ENCODE assay signal across 8 cellular contexts in genomic region chr6:43817192-43817591, GRCh38. TPM values are rescaled to one million over a fixed set of nuclear protein-coding genes. Genes with fewer than 3 reads are reported as not detected.
A peak's percentile ranks its signal among the peaks of the same experiment; 100 is the strongest.
DNase-seq lines count a peak whose midpoint lies in the region; ATAC-seq, FAIRE-seq and TF ChIP-seq lines count a peak whose summit lies in the region.

No MANE protein-coding gene starts in this region.

- no peaks in the 10 kb centered on the region for H3K9me3 ChIP-seq in keratinocyte (ENCODE audit: control insufficient read depth, low read depth, low read length)
- H3K9me3 ChIP-seq in testis = no peaks in the 10 kb centered on the region

- no peak overlapping the region for H2AFZ ChIP-seq in keratinocyte (ENCODE audit: control insufficient read depth, low read length)

- FAIRE-seq in keratinocyte (lab: Jason Lieb, UNC) = no peak

- no peak overlapping the region for H3K27ac ChIP-seq in keratinocyte (ENCODE audit: control insufficient read depth, insufficient read depth, low read length)
- no peak overlapping the region for H3K27ac ChIP-seq in testis

- H3K4me1 ChIP-seq in keratinocyte (ENCODE audit: control insufficient read depth, extremely low read depth, insufficient read depth, low read length) (peaks cover 5% of the 10 kb centered on the region), testis (no peaks in the 10 kb centered on the region)

- no peak overlapping the region for H3K27ac Mint-ChIP-seq in activated CD8-positive, alpha-beta T cell treated with anti-CD3 and anti-CD28 coated beads, Interleukin-2, amount 10 ng/mL, durations not matched to agents 7 days and 5 days
- H3K27ac Mint-ChIP-seq in nephron progenitor cell = no peak overlapping the region

- POLR2A ChIA-PET in activated CD8-positive, alpha-beta T cell treated with anti-CD3 and anti-CD28 coated beads, Interleukin-2, amount 10 ng/mL, durations not matched to agents 7 days and 5 days (lab: Charles Lee) = no interaction called here

- H3K27me3 Mint-ChIP-seq in activated CD8-positive, alpha-beta T cell treated with anti-CD3 and anti-CD28 coated beads, Interleukin-2, amount 10 ng/mL, durations not matched to agents 7 days and 5 days (ENCODE audit: low read depth) = peaks cover 9% of the 10 kb centered on the region
- H3K27me3 Mint-ChIP-seq in nephron progenitor cell (ENCODE audit: low read depth, poor library complexity) = peaks cover 5% of the 10 kb centered on the region

- H3K4me3 Mint-ChIP-seq in activated CD8-positive, alpha-beta T cell treated with anti-CD3 and anti-CD28 coated beads, Interleukin-2, amount 10 ng/mL, durations not matched to agents 7 days and 5 days = no peak overlapping the region
- no peak overlapping the region for H3K4me3 Mint-ChIP-seq in nephron progenitor cell

- intact Hi-C loops in testis (cut with DNase I; ENCODE audit: low total_unique reads) = no loop called here

- no peak overlapping the region for H3K4me3 ChIP-seq in keratinocyte (ENCODE audit: control insufficient read depth in 2 of 3, extremely low read depth in 1 of 3, insufficient read depth in 2 of 3, low read depth in 1 of 3, low read length in 3 of 3)
- no peak overlapping the region for H3K4me3 ChIP-seq in testis

- TF ChIP-seq CTCF in keratinocyte (optimal IDR thresholded peaks at IDR 0.05 in 1 of 3, IDR thresholded peaks at IDR 0.05 in 1 of 3, conservative IDR thresholded peaks at IDR 0.05 in 1 of 3; ENCODE audit: extremely low read depth in 1 of 3, insufficient read depth in 2 of 3, low read length in 3 of 3) = peak; percentile 20 to 56 (median 30)
- no peak for TF ChIP-seq CTCF in testis (IDR thresholded peaks at IDR 0.05)
- no peak for TF ChIP-seq CTCF in nephron progenitor cell (IDR thresholded peaks at IDR 0.05)

- no peaks in the 10 kb centered on the region for H3K9me1 ChIP-seq in keratinocyte (ENCODE audit: control insufficient read depth, extremely low read depth, insufficient read depth, low read length)

- H3K36me3 ChIP-seq in keratinocyte (ENCODE audit: control insufficient read depth in 2 of 2, extremely low read depth in 1 of 2, insufficient read depth in 2 of 2, low read length in 2 of 2) (no peaks in the 10 kb centered on the region), testis (ENCODE audit: low read depth, missing control alignments) (no peaks in the 10 kb centered on the region)

- H3K79me2 ChIP-seq in keratinocyte (ENCODE audit: control insufficient read depth, insufficient read depth, low read length) = no peaks in the 10 kb centered on the region

- no peaks in the 10 kb centered on the region for H4K20me1 ChIP-seq in keratinocyte (ENCODE audit: control insufficient read depth, extremely low read depth, insufficient read depth, low read length)

- 84 to 87% methylated on average over 4 of the region's 4 CpGs for WGBS in testis, 2 donors

- dilution Hi-C loops in keratinocyte (cut with MboI; ENCODE audit: extremely low pct_ligation_motif_present, low sequenced_read_pairs) = no loop called here

- TF ChIP-seq POLR2A in testis (IDR thresholded peaks at IDR 0.05) = no peak

- H3K36me3 Mint-ChIP-seq in activated CD8-positive, alpha-beta T cell treated with anti-CD3 and anti-CD28 coated beads, Interleukin-2, amount 10 ng/mL, durations not matched to agents 7 days and 5 days (ENCODE audit: low read depth) = no peaks in the 10 kb centered on the region
- H3K36me3 Mint-ChIP-seq in nephron progenitor cell (ENCODE audit: low read depth) = no peaks in the 10 kb centered on the region

- ATAC-seq in activated CD8-positive, alpha-beta T cell treated with anti-CD3 and anti-CD28 coated beads, Interleukin-2, amount 10 ng/mL, durations not matched to agents 7 days and 5 days = peak; percentile 53

- peak; percentile 72 for DNase-seq in ELR (ENCODE audit: low read depth)
- DNase-seq in LHCN-M2 (ENCODE audit: low read depth) = peak; percentile 42
- DNase-seq in activated CD8-positive, alpha-beta T cell treated with anti-CD3 and anti-CD28 coated beads, Interleukin-2, amount 10 ng/mL, durations not matched to agents 7 days and 5 days = peak; percentile 47
- no peak for DNase-seq in keratinocyte (ENCODE audit: low read depth, low spot score)
- no peak for DNase-seq in testis
- no peak for DNase-seq in amniotic stem cell (lab: John Stamatoyannopoulos, UW)
- DNase-seq in COLO829 (ENCODE audit: low spot score) = no peak
- no peak for DNase-seq in nephron progenitor cell

- peaks cover 17% of the 10 kb centered on the region for H3K4me1 Mint-ChIP-seq in activated CD8-positive, alpha-beta T cell treated with anti-CD3 and anti-CD28 coated beads, Interleukin-2, amount 10 ng/mL, durations not matched to agents 7 days and 5 days (ENCODE audit: low read depth)
- H3K4me1 Mint-ChIP-seq in nephron progenitor cell = peaks cover 12% of the 10 kb centered on the region

- no peaks in the 10 kb centered on the region for H3K9me3 Mint-ChIP-seq in activated CD8-positive, alpha-beta T cell treated with anti-CD3 and anti-CD28 coated beads, Interleukin-2, amount 10 ng/mL, durations not matched to agents 7 days and 5 days (ENCODE audit: insufficient read depth)
- H3K9me3 Mint-ChIP-seq in nephron progenitor cell = no peaks in the 10 kb centered on the region

- H3K27me3 ChIP-seq in keratinocyte (ENCODE audit: control insufficient read depth, extremely low read depth, insufficient read depth, low read length) (no peaks in the 10 kb centered on the region), testis (no peaks in the 10 kb centered on the region)

- H3K4me2 ChIP-seq in keratinocyte (ENCODE audit: control insufficient read depth, extremely low read depth, insufficient read depth, low read depth, low read length) = no peak overlapping the region

- H3K9ac ChIP-seq in keratinocyte (ENCODE audit: control insufficient read depth, extremely low read depth, insufficient read depth, low read length) = no peak overlapping the region

- CTCF ChIA-PET in activated CD8-positive, alpha-beta T cell treated with anti-CD3 and anti-CD28 coated beads, Interleukin-2, amount 10 ng/mL, durations not matched to agents 7 days and 5 days (lab: Charles Lee) = interaction anchor here (0.9 to 2.2 kb wide), 9 partner anchors 12 to 262 kb away, joined by 3 to 9 read pairs (median 4); partner anchors contain the start of gene VEGFA

RNA-seq across cellular contexts. Expression of gene VEGFA, which starts 47.2 kb away (rescaled TPM):
- 323 and 326 TPM in 2 replicates for total RNA-seq in LHCN-M2 (2014; rRNA removed)
- 63.4 TPM for polyA plus RNA-seq in LHCN-M2 (2012)
- total RNA-seq in activated CD8-positive, alpha-beta T cell treated with anti-CD3 and anti-CD28 coated beads, Interleukin-2, amount 10 ng/mL, durations not matched to agents 7 days and 5 days = 10 to 100 TPM; 37.9 to 39.3 TPM
- 91.3 to 191 TPM (median 149 TPM) in 3 replicates for polyA plus RNA-seq in keratinocyte
- 77.1 TPM for polyA plus RNA-seq in keratinocyte (2011; ENCODE audit: low read depth)
- 40.0 and 40.3 TPM in 2 replicates for polyA plus RNA-seq in keratinocyte (2011; cell fraction: cytosol; rRNA removed)
- 532 and 640 TPM in 2 replicates for polyA plus RNA-seq in keratinocyte (2011; cell fraction: nucleus; rRNA removed)
- 59.3 and 124 TPM in 2 replicates for polyA plus RNA-seq in keratinocyte (2012; ENCODE audit: low replicate concordance)
- 142 to 449 TPM (median 209 TPM) in 3 replicates for polyA minus RNA-seq in keratinocyte
- polyA minus RNA-seq in keratinocyte (2011; cell fraction: cytosol; rRNA and poly(A)+ RNA removed) = 20.7 TPM
- polyA minus RNA-seq in keratinocyte (2011; cell fraction: nucleus; rRNA and poly(A)+ RNA removed) = 96.5 and 113 TPM in 2 replicates
- 10 to 100 TPM in 1 of 2 donors, 1 to 10 TPM in 1; 6.1 to 15.2 TPM for total RNA-seq in testis
- polyA plus RNA-seq in testis (ENCODE audit: insufficient read depth, low read depth, low replicate concordance) = 14.9 TPM

Comparison
In these comparisons a context has a peak if more than half of its experiments do, and no peak if none do; other contexts are left out.
1. DNase-seq: peak in ELR (single experiment), LHCN-M2 (single experiment) and activated CD8-positive, alpha-beta T cell treated with anti-CD3 and anti-CD28 coated beads, Interleukin-2, amount 10 ng/mL, durations not matched to agents 7 days and 5 days (single experiment); none in keratinocyte (single experiment), testis (single experiment), amniotic stem cell (single experiment), COLO829 (single experiment) and nephron progenitor cell (single experiment).
2. CTCF ChIP-seq: peak in keratinocyte (3 of 3); none in testis (0 of 3) and nephron progenitor cell (single experiment).